In genomic region chr10:37975407-37975991, GRCh38 we compare ENCODE assay signal across 8 cellular contexts. TPM values are rescaled to one million over a fixed set of nuclear protein-coding genes. Genes with fewer than 3 reads are reported as not detected.
DNase-seq lines count a peak whose midpoint lies in the region; ATAC-seq and TF ChIP-seq lines count a peak whose summit lies in the region.

No MANE protein-coding gene starts in this region.

- H3K36me3 ChIP-seq in BLaER1 (peaks cover 8% of the 10 kb centered on the region; the same call in 1 of the 2 replicates), HCT116 (ENCODE audit: control insufficient read depth in 1 of 2, insufficient read depth in 2 of 2, low read length in 2 of 2) (no peaks in the 10 kb centered on the region), neural progenitor cell (no peaks in the 10 kb centered on the region)

- CTCF ChIA-PET in HCT116 (lab: Charles Lee) = no interaction called here
- CTCF ChIA-PET in T-cell (lab: Charles Lee) = interaction anchor here (0.6 to 1.9 kb wide), 9 partner anchors 10 to 758 kb away, joined by 3 to 43 read pairs (median 3); partner anchors contain the start of gene ZNF33A (in 1 of the 2)

- H3K4me3 Mint-ChIP-seq in T-cell = peak overlapping the region; percentile 77 to 92 (median 86)
- peak overlapping the region; percentile 93 for H3K4me3 Mint-ChIP-seq in neural progenitor cell

- no peak for TF ChIP-seq POLR2A in HCT116 (IDR thresholded peaks at IDR 0.05; ENCODE audit: borderline replicate concordance, extremely low read depth, insufficient read depth, insufficient read length)
- TF ChIP-seq POLR2A in erythroblast (IDR thresholded peaks at IDR 0.05; ENCODE audit: low read length) = no peak

- H3K9me3 Mint-ChIP-seq in T-cell (no peaks in the 10 kb centered on the region), neural progenitor cell (peaks cover 26% of the 10 kb centered on the region)

- BruUV-seq in HCT116 (replicated peaks; lab: Mats Ljungman, UMichigan) = TSS peak; percentile 54

- peak overlapping the region; percentile 92 for H3K9ac ChIP-seq in BLaER1
- H3K9ac ChIP-seq in HCT116 (ENCODE audit: low read length) = peak overlapping the region; percentile 82
- no peak overlapping the region for H3K9ac ChIP-seq in neural progenitor cell

- intact Hi-C loops in HCT116 (cut with micrococcal nuclease) = loop anchor here (5.0 kb wide), 1 partner anchor 392 kb away; no protein-coding TSS in a partner anchor

- H3K4me1 Mint-ChIP-seq in T-cell = peaks cover 26 to 31% (median 31%) of the 10 kb centered on the region in 3 donors
- H3K4me1 Mint-ChIP-seq in neural progenitor cell = peaks cover 4% of the 10 kb centered on the region

- H3K9me3 ChIP-seq in BLaER1 = peaks cover 12% of the 10 kb centered on the region
- H3K9me3 ChIP-seq in HCT116 (ENCODE audit: control insufficient read depth in 1 of 2, insufficient read depth in 1 of 2, low read depth in 1 of 2, low read length in 2 of 2) = no peaks in the 10 kb centered on the region
- H3K9me3 ChIP-seq in neural progenitor cell (ENCODE audit: low read depth) = no peaks in the 10 kb centered on the region

- TF ChIP-seq CTCF in HCT116 (IDR thresholded peaks at IDR 0.05 in 2 of 3, conservative IDR thresholded peaks at IDR 0.05 in 1 of 3; ENCODE audit: borderline replicate concordance in 1 of 3, insufficient read depth in 1 of 3, low read depth in 2 of 3, low read length in 2 of 3) (no peak), neural progenitor cell (IDR thresholded peaks at IDR 0.05) (no peak)

- H3K79me2 ChIP-seq in HCT116 (ENCODE audit: insufficient read depth, low read length) (no peaks in the 10 kb centered on the region), neural progenitor cell (ENCODE audit: low read depth) (no peaks in the 10 kb centered on the region)

- no peaks in the 10 kb centered on the region for H3K9me2 ChIP-seq in HCT116 (ENCODE audit: insufficient read depth)

- H2AFZ ChIP-seq in HCT116 (ENCODE audit: low read depth, low read length, poor library complexity, severe bottlenecking) = no peak overlapping the region
- peak overlapping the region; percentile 90 for H2AFZ ChIP-seq in neural progenitor cell (replicated peaks)

- TF ChIP-seq RAD21 in HCT116 (IDR thresholded peaks at IDR 0.05; ENCODE audit: low read depth) = no peak

- no peak for DNase-seq in HCT116 (ENCODE audit: low read depth, low spot score)
- DNase-seq in T-cell = peak in 4 of 34 experiments; percentile 1 to 7 (median 4)
- DNase-seq in erythroblast (lab: John Stamatoyannopoulos, UW) = peak; percentile 36 to 39
- DNase-seq in neural progenitor cell (ENCODE audit: low spot score) = no peak
- no peak for DNase-seq in NK-92 treated with Interleukin-12 subunit alpha and Interleukin-12 subunit beta, amount 100 ng/mL, for 24 hours (lab: John Stamatoyannopoulos, UW)

- H3K4me1 ChIP-seq in BLaER1 (peaks cover 10% of the 10 kb centered on the region), HCT116 (ENCODE audit: control insufficient read depth in 1 of 2, insufficient read depth in 2 of 2, low read length in 2 of 2) (peaks cover 0 to 14% of the 10 kb centered on the region in 2 experiments; a peak in 2 of 4 replicates), neural progenitor cell (peaks cover 6% of the 10 kb centered on the region)

- RAD21 ChIA-PET in HCT116 (lab: Charles Lee; ENCODE audit: low non-redundant PET in 1 of 2, low total read pairs in 2 of 2, uncharacterized antibody in 2 of 2, unreplicated experiment in 2 of 2) = no interaction called here

- ATAC-seq in HCT116 (no peak), T-cell (replicated peaks in 1 of 4) (no peak), HG03521 (IDR thresholded peaks at IDR 0.05; ENCODE audit: unreplicated experiment) (no peak), GM19395 (IDR thresholded peaks at IDR 0.05; ENCODE audit: unreplicated experiment) (no peak)

- H3K27ac Mint-ChIP-seq in T-cell (peak overlapping the region; percentile 93 to 97), neural progenitor cell (peak overlapping the region; percentile 83)

- H3F3A ChIP-seq in neural progenitor cell (ENCODE audit: low read depth) = peaks cover 10% of the 10 kb centered on the region

- H3K27ac ChIP-seq in BLaER1 = peak overlapping the region; percentile 94
- H3K27ac ChIP-seq in HCT116 (ENCODE audit: low read depth, low read length) = peak overlapping the region; percentile 79
- no peak overlapping the region for H3K27ac ChIP-seq in neural progenitor cell

- H3K4me2 ChIP-seq in BLaER1 = peak overlapping the region; percentile 93
- H3K4me2 ChIP-seq in HCT116 (ENCODE audit: low read length) = peak overlapping the region; percentile 92
- peak overlapping the region; percentile 93 for H3K4me2 ChIP-seq in neural progenitor cell

- H4K20me1 ChIP-seq in BLaER1 (no peaks in the 10 kb centered on the region), HCT116 (ENCODE audit: insufficient read depth) (no peaks in the 10 kb centered on the region), neural progenitor cell (ENCODE audit: low read depth) (no peaks in the 10 kb centered on the region)

- H3K27me3 Mint-ChIP-seq in T-cell (no peaks in the 10 kb centered on the region), neural progenitor cell (ENCODE audit: insufficient read depth, low read depth) (peaks cover 4% of the 10 kb centered on the region)

- no peaks in the 10 kb centered on the region for H3K27me3 ChIP-seq in BLaER1
- no peaks in the 10 kb centered on the region for H3K27me3 ChIP-seq in HCT116 (ENCODE audit: insufficient read depth, low read length)
- H3K27me3 ChIP-seq in neural progenitor cell = no peaks in the 10 kb centered on the region

- H3K36me3 Mint-ChIP-seq in T-cell (peaks cover 13% of the 10 kb centered on the region), neural progenitor cell (peaks cover 15% of the 10 kb centered on the region)

- H3K4me3 ChIP-seq in BLaER1 (peak overlapping the region; percentile 88), HCT116 (replicated peaks in 1 of 2; ENCODE audit: low read depth in 1 of 2, low read length in 2 of 2) (peak overlapping the region; percentile 68 to 81), neural progenitor cell (peak overlapping the region; percentile 65)

- POLR2A ChIA-PET in HCT116 (lab: Charles Lee) = interaction anchor here (0.8 kb wide), 1 partner anchor 115 kb away, joined by 3 read pairs; no protein-coding TSS in a partner anchor
- POLR2A ChIA-PET in T-cell (lab: Charles Lee) = interaction anchor here (0.6 to 1.6 kb wide), 6 partner anchors 35 to 427 kb away, joined by 3 to 6 read pairs (median 4); partner anchors contain the start of gene ZNF33A (in 2 of the 2)

TF ChIP-seq in HCT116, 20 proteins besides CTCF, POLR2A, EP300 and RAD21 (continues in another document):
- TF ChIP-seq POLR2AphosphoS5 (IDR thresholded peaks at IDR 0.05; ENCODE audit: low read depth, low read length) = no peak
- TF ChIP-seq JUND (IDR thresholded peaks at IDR 0.05) = no peak
- no peak for TF ChIP-seq ZNF274 (IDR thresholded peaks at IDR 0.05; ENCODE audit: low read depth, low read length)
- TF ChIP-seq CEBPB (IDR thresholded peaks at IDR 0.05; ENCODE audit: low read depth) = no peak
- no peak for TF ChIP-seq ELF1 (IDR thresholded peaks at IDR 0.05; ENCODE audit: borderline replicate concordance, low read depth)
- TF ChIP-seq SRF (IDR thresholded peaks at IDR 0.05; ENCODE audit: low read depth) = no peak
- TF ChIP-seq ZFX (IDR thresholded peaks at IDR 0.05) = no peak
- TF ChIP-seq SIN3A (IDR thresholded peaks at IDR 0.05; ENCODE audit: low read depth) = no peak
- TF ChIP-seq ZBTB33 (IDR thresholded peaks at IDR 0.05; ENCODE audit: extremely low read depth, insufficient replicate concordance, low read length) = no peak
- no peak for TF ChIP-seq YY1 (IDR thresholded peaks at IDR 0.05; ENCODE audit: extremely low read depth, insufficient replicate concordance, low read depth, low read length)
- TF ChIP-seq EZH2 (IDR thresholded peaks at IDR 0.05) = no peak
- no peak for TF ChIP-seq TCF7L2 (IDR thresholded peaks at IDR 0.05; ENCODE audit: borderline replicate concordance, extremely low read depth, insufficient read depth, insufficient read length)
- no peak for TF ChIP-seq MAX (IDR thresholded peaks at IDR 0.05)
- no peak for TF ChIP-seq FOSL1 (IDR thresholded peaks at IDR 0.05; ENCODE audit: low read depth)

RNA-seq across cellular contexts. Expression of gene ZNF25, which starts 0.9 kb away (rescaled TPM):
- 4.6 TPM for total RNA-seq in HCT116 (2021; ENCODE audit: unreplicated experiment)
- polyA plus RNA-seq in HCT116 (2012) = 1.1 and 1.3 TPM in 2 replicates
- total RNA-seq in T-cell = 1 to 10 TPM; 8.0 to 9.3 (median 8.3) TPM
- total RNA-seq in neural progenitor cell (ENCODE audit: low replicate concordance) = 3.3 and 4.8 TPM in 2 replicates

RNA-seq across cellular contexts. Expression of gene ZNF33A, which starts 35.0 kb away (rescaled TPM):
- total RNA-seq in HCT116 (2021; ENCODE audit: unreplicated experiment) = 21.2 TPM
- polyA plus RNA-seq in HCT116 (2012) = 6.2 and 9.8 TPM in 2 replicates
- total RNA-seq in T-cell = 10 to 100 TPM; 39.5 to 59.6 (median 55.0) TPM
- total RNA-seq in neural progenitor cell (ENCODE audit: low replicate concordance) = 46.8 and 65.5 TPM in 2 replicates

Comparison
In these comparisons a context has a peak if more than half of its experiments do, and no peak if none do; other contexts are left out.
1. DNase-seq: peak in erythroblast (2 of 2); none in HCT116 (single experiment), neural progenitor cell (single experiment) and NK-92 treated with Interleukin-12 subunit alpha and Interleukin-12 subunit beta, amount 100 ng/mL, for 24 hours (single experiment).
2. Peak in every context shown above with its lines, with median percentiles within 50 percentile points of each other: H3K4me2 ChIP-seq and H3K4me3 ChIP-seq.